ENCODE assay signal across 8 cellular contexts in genomic region chr14:73696466-73697390, GRCh38.
DNase-seq lines count a peak whose midpoint lies in the region; ATAC-seq and TF ChIP-seq lines count a peak whose summit lies in the region.

No MANE protein-coding gene starts in this region.

- TF ChIP-seq CTCF in GM13977 (IDR thresholded peaks at IDR 0.05; ENCODE audit: extremely low read depth, insufficient read depth, missing control alignments) (no peak), fibroblast of mammary gland (conservative IDR thresholded peaks at IDR 0.05; ENCODE audit: control insufficient read depth, insufficient read depth, low read depth, low read length) (no peak)

- ATAC-seq in GM21619 (IDR thresholded peaks at IDR 0.05; ENCODE audit: unreplicated experiment) = peak; percentile 83

- in situ Hi-C loops in GM13977 (cut with MboI; ENCODE audit: low pct_unique_long_range_greater_than_20kb, low sequenced_read_pairs, unreplicated experiment) = no loop called here

- peak; percentile 75 for DNase-seq in GM13977 (ENCODE audit: low spot score)
- peak; percentile 67 for DNase-seq in LoVo (ENCODE audit: low spot score)
- DNase-seq in fibroblast of mammary gland (ENCODE audit: low read depth) = peak; percentile 90
- DNase-seq in GM19240 (ENCODE audit: insufficient read length, low spot score) = no peak
- no peak for DNase-seq in NCI-H2107 (lab: John Stamatoyannopoulos, UW)
- DNase-seq in stimulated activated CD4-positive, alpha-beta T cell treated with anti-CD3 and anti-CD28 coated beads, Interleukin-15, amount 100 ng/mL, for 24 hours = no peak
- no peak for DNase-seq in activated CD4-positive, alpha-beta T cell treated with anti-CD3 and anti-CD28 coated beads for 48 hours

- H3K4me3 ChIP-seq in fibroblast of mammary gland (ENCODE audit: control insufficient read depth, low read depth, low read length) = no peak overlapping the region

Comparison
In these comparisons a context has a peak if more than half of its experiments do, and no peak if none do; other contexts are left out.
1. DNase-seq: peak in GM13977 (single experiment), LoVo (single experiment) and fibroblast of mammary gland (single experiment); none in GM19240 (single experiment), NCI-H2107 (single experiment), stimulated activated CD4-positive, alpha-beta T cell treated with anti-CD3 and anti-CD28 coated beads, Interleukin-15, amount 100 ng/mL, for 24 hours (single experiment) and activated CD4-positive, alpha-beta T cell treated with anti-CD3 and anti-CD28 coated beads for 48 hours (single experiment).